In genomic region chr12:53078425-53079225, GRCh38 we compare ENCODE assay signal across 8 cellular contexts. TPM values are rescaled to one million over a fixed set of nuclear protein-coding genes. Genes with fewer than 3 reads are reported as not detected.
DNase-seq lines count a peak whose midpoint lies in the region; ATAC-seq and TF ChIP-seq lines count a peak whose summit lies in the region.

No MANE protein-coding gene starts in this region.

- no peaks in the 10 kb centered on the region for H3K79me2 ChIP-seq in neural progenitor cell (ENCODE audit: low read depth)

- intact Hi-C loops in heart left ventricle (cut with DNase I) (loop anchor here in 2 of 10 donors (2.0 kb wide), 1 partner anchor 18 kb away; the partner anchor contains the start of gene IGFBP6 (in 2 of the 2)), left ventricle myocardium superior (cut with micrococcal nuclease) (no loop called here)

- H3K9me3 ChIP-seq in heart left ventricle (no peaks in the 10 kb centered on the region), endocrine pancreas (ENCODE audit: control insufficient read depth, low read length) (no peaks in the 10 kb centered on the region), neural progenitor cell (ENCODE audit: low read depth) (no peaks in the 10 kb centered on the region)

- TF ChIP-seq CTCF in heart left ventricle (IDR thresholded peaks at IDR 0.05): no peak
- no peak for TF ChIP-seq CTCF in neural progenitor cell (IDR thresholded peaks at IDR 0.05)

- H3K27ac Mint-ChIP-seq in T-cell (peak overlapping the region; percentile 91 to 97), neural progenitor cell (no peak overlapping the region)

- DNase-seq in heart left ventricle: no peak
- DNase-seq in left ventricle myocardium superior: no peak
- DNase-seq in T-cell: peak in 30 of 34 experiments; percentile 34 to 67 (median 50)
- no peak for DNase-seq in neural progenitor cell (ENCODE audit: low spot score)
- DNase-seq in NCI-H1048 (lab: John Stamatoyannopoulos, UW): no peak
- DNase-seq in HPDE6-E6E7 (ENCODE audit: extremely low spot score): no peak

- H3K4me3 ChIP-seq in heart left ventricle (peak overlapping the region; percentile 48 to 84 (median 72)), endocrine pancreas (ENCODE audit: control insufficient read depth, insufficient read depth, low read length) (peak overlapping the region; percentile 88), neural progenitor cell (peak overlapping the region; percentile 55)

- no peaks in the 10 kb centered on the region for H4K20me1 ChIP-seq in neural progenitor cell (ENCODE audit: low read depth)

- CTCF ChIA-PET in T-cell (lab: Charles Lee): interaction anchor here (0.6 to 4.1 kb wide), 15 partner anchors 9 to 1053 kb away, joined by 3 to 32 read pairs (median 5); partner anchors contain the start of genes AAAS (in 1 of the 2) and SOAT2 (in 1 of the 2)

- H2AFZ ChIP-seq in neural progenitor cell (replicated peaks): peak overlapping the region; percentile 47

- peaks cover 22% of the 10 kb centered on the region for H3K36me3 Mint-ChIP-seq in T-cell
- peaks cover 18% of the 10 kb centered on the region for H3K36me3 Mint-ChIP-seq in neural progenitor cell

- H3K27me3 Mint-ChIP-seq in T-cell: no peaks in the 10 kb centered on the region
- peaks cover 7% of the 10 kb centered on the region for H3K27me3 Mint-ChIP-seq in neural progenitor cell (ENCODE audit: insufficient read depth, low read depth)

- no peak for ATAC-seq in heart left ventricle
- ATAC-seq in left ventricle myocardium superior: no peak
- ATAC-seq in HG03280 (IDR thresholded peaks at IDR 0.05; ENCODE audit: unreplicated experiment): peak; percentile 25
- peak; percentile 35 to 44 (median 36) for ATAC-seq in T-cell (replicated peaks in 1 of 4)

- H3K4me1 ChIP-seq in heart left ventricle (peaks cover 5 to 40% (median 24%) of the 10 kb centered on the region in 12 donors), endocrine pancreas (ENCODE audit: control insufficient read depth, insufficient read depth, low read length) (no peaks in the 10 kb centered on the region), neural progenitor cell (peaks cover 6% of the 10 kb centered on the region)

- TF ChIP-seq POLR2A in heart left ventricle (IDR thresholded peaks at IDR 0.05): no peak

- H3K4me2 ChIP-seq in neural progenitor cell: peak overlapping the region; percentile 87

- peaks cover 17% of the 10 kb centered on the region for H3F3A ChIP-seq in neural progenitor cell (ENCODE audit: low read depth)

- H3K4me1 Mint-ChIP-seq in T-cell (peaks cover 52 to 65% (median 53%) of the 10 kb centered on the region in 3 donors), neural progenitor cell (peaks cover 18% of the 10 kb centered on the region)

- H3K36me3 ChIP-seq in heart left ventricle (peaks cover 0 to 40% (median 37%) of the 10 kb centered on the region in 9 donors), endocrine pancreas (ENCODE audit: control insufficient read depth, insufficient read depth, low read length) (no peaks in the 10 kb centered on the region), neural progenitor cell (no peaks in the 10 kb centered on the region)

- no peaks in the 10 kb centered on the region for H3K9me3 Mint-ChIP-seq in T-cell
- H3K9me3 Mint-ChIP-seq in neural progenitor cell: peaks cover 4% of the 10 kb centered on the region

- H3K4me3 Mint-ChIP-seq in T-cell (peak overlapping the region; percentile 89 to 90 (median 90)), neural progenitor cell (peak overlapping the region; percentile 92)

- H3K9ac ChIP-seq in endocrine pancreas (ENCODE audit: control insufficient read depth, insufficient read depth, low read length) (peak overlapping the region; percentile 85), neural progenitor cell (peak overlapping the region; percentile 35)

- POLR2A ChIA-PET in T-cell (lab: Charles Lee): interaction anchor here (0.6 to 1.2 kb wide), 6 partner anchors 20 to 1007 kb away, joined by 3 to 8 read pairs (median 4); partner anchors contain the start of gene EIF4B (in 1 of the 2)

- H3K27me3 ChIP-seq in heart left ventricle (no peaks in the 10 kb centered on the region), endocrine pancreas (ENCODE audit: control insufficient read depth, insufficient read depth, low read length) (no peaks in the 10 kb centered on the region), neural progenitor cell (peaks cover 27% of the 10 kb centered on the region)

- H3K27ac ChIP-seq in heart left ventricle: peak overlapping the region; percentile 83 to 100 (median 96)
- H3K27ac ChIP-seq in neural progenitor cell: no peak overlapping the region

- 19 to 30% (median 20%) methylated on average over 20 to 25 of the region's 25 CpGs for WGBS in heart left ventricle, 4 donors

RNA-seq across cellular contexts. Expression of gene SPRYD3, which starts 0.6 kb away (rescaled TPM):
- total RNA-seq in heart left ventricle (10 to 100 TPM; 42.9 to 72.6 (median 48.5) TPM), left ventricle myocardium superior (39.8 TPM), T-cell (10 to 100 TPM; 29.3 to 65.0 (median 58.2) TPM), neural progenitor cell (ENCODE audit: low replicate concordance) (5.4 and 6.7 TPM in 2 replicates)
- 10 to 100 TPM; 26.0 to 94.7 TPM for polyA plus RNA-seq in heart left ventricle

RNA-seq across cellular contexts. Expression of gene IGFBP6, which starts 18.8 kb away (rescaled TPM):
- total RNA-seq in heart left ventricle (100 to 1,000 TPM in 3 of 9 donors, 10 to 100 TPM in 6; 18.3 to 132 (median 42.6) TPM), left ventricle myocardium superior (45.5 TPM), T-cell (1 to 10 TPM in 1 of 5 donors, under 1 TPM in 2, not detected in 2; 0.67 to 1.4 (median 0.79) TPM), neural progenitor cell (ENCODE audit: low replicate concordance) (2.5 and 2.6 TPM in 2 replicates)
- polyA plus RNA-seq in heart left ventricle: 10 to 100 TPM; 28.8 to 81.6 TPM

RNA-seq across cellular contexts. Expression of gene SOAT2, which starts 24.7 kb away (rescaled TPM):
- total RNA-seq in heart left ventricle: under 1 TPM in 2 of 9 donors, not detected in 7; 0.20 to 0.27 TPM
- polyA plus RNA-seq in heart left ventricle: not detected
- 0.12 TPM for total RNA-seq in left ventricle myocardium superior
- total RNA-seq in T-cell: 1 to 10 TPM in 2 of 5 donors, under 1 TPM in 3; 0.82 to 1.6 (median 0.89) TPM
- not detected in 2 replicates for total RNA-seq in neural progenitor cell (ENCODE audit: low replicate concordance)

RNA-seq across cellular contexts. Expression of gene TNS2, which starts 28.8 kb away (rescaled TPM):
- total RNA-seq in heart left ventricle: 100 to 1,000 TPM in 3 of 9 donors, 10 to 100 TPM in 6; 56.0 to 193 (median 88.4) TPM
- polyA plus RNA-seq in heart left ventricle: 100 to 1,000 TPM in 1 of 2 donors, 10 to 100 TPM in 1; 58.7 to 133 TPM
- 120 TPM for total RNA-seq in left ventricle myocardium superior
- total RNA-seq in T-cell: 1 to 10 TPM; 2.5 to 5.1 (median 3.0) TPM
- total RNA-seq in neural progenitor cell (ENCODE audit: low replicate concordance): 0.24 and 0.28 TPM in 2 replicates

Comparison
In these comparisons a context has a peak if more than half of its experiments do, and no peak if none do; other contexts are left out.
1. ATAC-seq: peak in HG03280 (single experiment) and T-cell (4 of 4); none in heart left ventricle (0 of 4) and left ventricle myocardium superior (single experiment).
2. DNase-seq: peak in T-cell (30 of 34); none in heart left ventricle (0 of 5), left ventricle myocardium superior (single experiment), neural progenitor cell (single experiment), NCI-H1048 (single experiment) and HPDE6-E6E7 (single experiment).
3. Peak in every context shown above with its lines, with median percentiles within 50 percentile points of each other: H3K4me3 ChIP-seq.